Comparison of ENCODE assay signal across 18 cellular contexts in the genomic region with DNA sequence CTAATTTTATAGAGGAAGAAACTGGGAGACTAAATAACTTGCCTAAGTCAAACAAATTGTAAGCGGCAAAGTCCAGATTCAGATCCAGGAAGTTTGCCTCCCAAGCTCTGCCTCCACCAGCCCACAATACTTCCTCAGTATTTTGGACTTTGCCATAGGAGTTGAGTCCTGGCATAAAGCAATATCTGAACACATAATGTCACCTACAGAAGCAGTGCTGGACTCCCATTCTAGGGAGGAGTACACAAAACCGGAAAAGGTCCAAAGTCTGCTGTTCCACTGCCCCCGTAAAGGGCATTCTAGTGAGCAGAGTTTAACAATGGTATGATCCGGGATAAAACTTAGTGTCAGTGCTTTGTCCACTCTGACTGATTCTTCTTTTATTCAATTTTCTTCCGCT.
A peak's percentile ranks its signal among the peaks of the same experiment; 100 is the strongest.
DNase-seq lines count a peak whose midpoint lies in the region; ATAC-seq, FAIRE-seq and TF ChIP-seq lines count a peak whose summit lies in the region.
"Had no signal": no experiment of that assay in that cellular context is flagged by ENCODE, and none has a peak within 500 bp of the region (broad histone marks: within the 10 kb centered on the region; RNA-seq: fewer than 3 reads in every experiment).

No MANE protein-coding gene starts in this region.

- H3K27ac ChIP-seq in colonic mucosa = peak overlapping the region; percentile 71
- peak overlapping the region; percentile 22 for H3K27ac ChIP-seq in HepG2 (ENCODE audit: extremely low read length, insufficient read depth, low read length)
- H3K27ac ChIP-seq in mucosa of rectum (ENCODE audit: low read depth in 2 of 2, low read length in 2 of 2) = peak overlapping the region; percentile 76 to 79
- H3K27ac ChIP-seq in WERI-Rb-1 = no peak overlapping the region
- no peak overlapping the region for H3K27ac ChIP-seq in tibial artery
- no peak overlapping the region for H3K27ac ChIP-seq in mammary epithelial cell (ENCODE audit: insufficient read depth, low read depth, low read length)
- H3K27ac ChIP-seq: BLaER1 had no signal

- no TSS peak for BruUV-seq in HepG2 (replicated peaks; lab: Mats Ljungman, UMichigan)
- no TSS peak for BruUV-seq in mammary epithelial cell (replicated peaks; lab: Mats Ljungman, UMichigan)

- dilution Hi-C loops in mammary epithelial cell (cut with HindIII; ENCODE audit: low sequenced_read_pairs) = no loop called here

- intact Hi-C loops in colonic mucosa (cut with DNase I) = no loop called here
- intact Hi-C loops in HepG2 (cut with micrococcal nuclease; ENCODE audit: unreplicated experiment) = no loop called here
- intact Hi-C loops in tibial artery (cut with DNase I; ENCODE audit: low total_unique reads) = no loop called here
- intact Hi-C loops in mammary epithelial cell (cut with micrococcal nuclease) = no loop called here

- TF ChIP-seq RAD21 in HepG2 (CRISPR knock-in tag; IDR thresholded peaks at IDR 0.05) = no peak

- H3K27me3 ChIP-seq in colonic mucosa (no peaks in the 10 kb centered on the region), HepG2 (ENCODE audit: control insufficient read depth in 1 of 2, insufficient read depth in 2 of 2, low read length in 2 of 2) (0 out of 5 replicates have a peak, but pooled peaks cover 0 to 3% of the 10 kb centered on the region in 2 experiments), mucosa of rectum (ENCODE audit: control insufficient read depth in 2 of 2, insufficient read depth in 2 of 2, low read length in 2 of 2) (no peaks in the 10 kb centered on the region), WERI-Rb-1 (ENCODE audit: insufficient read depth, low read depth, severe bottlenecking) (no peaks in the 10 kb centered on the region), tibial artery (no peaks in the 10 kb centered on the region), mammary epithelial cell (ENCODE audit: insufficient read depth, low read length) (no peaks in the 10 kb centered on the region)
- H3K27me3 ChIP-seq: BLaER1 had no signal

- no peaks in the 10 kb centered on the region for H4K20me1 ChIP-seq in HepG2 (ENCODE audit: insufficient read depth, low read length)
- no peaks in the 10 kb centered on the region for H4K20me1 ChIP-seq in mammary epithelial cell (ENCODE audit: insufficient read depth, low read length)
- H4K20me1 ChIP-seq: BLaER1 had no signal

- CTCF ChIA-PET in HepG2 (lab: Yijun Ruan, JAX; ENCODE audit: low intra/inter-chr PET ratio, low total read pairs) (no interaction called here), mammary epithelial cell (lab: Charles Lee; ENCODE audit: low non-redundant PET) (no interaction called here)

- 13% methylated on average over 5 of the region's 5 CpGs for WGBS in HepG2 (ENCODE audit: low lambda C conversion rate)
- WGBS in mammary epithelial cell (ENCODE audit: low coverage, missing lambda C conversion rate) = 88% methylated on average over 5 of the region's 5 CpGs

- in situ Hi-C loops in HepG2 (cut with HindIII; ENCODE audit: extremely low pct_ligation_motif_present, low pct_unique_long_range_greater_than_20kb) = no loop called here
- in situ Hi-C loops in mammary epithelial cell (cut with MboI; ENCODE audit: low sequenced_read_pairs in 2 of 2) = no loop called here

- H3K9me3 ChIP-seq in colonic mucosa (no peaks in the 10 kb centered on the region), HepG2 (ENCODE audit: low read length) (no peaks in the 10 kb centered on the region), mucosa of rectum (ENCODE audit: control insufficient read depth in 2 of 2, low read length in 2 of 2) (no peaks in the 10 kb centered on the region), WERI-Rb-1 (ENCODE audit: severe bottlenecking) (no peaks in the 10 kb centered on the region), tibial artery (no peaks in the 10 kb centered on the region), mammary epithelial cell (replicated peaks; ENCODE audit: insufficient read depth, low read length) (no peaks in the 10 kb centered on the region)
- H3K9me3 ChIP-seq: BLaER1, Caco-2 had no signal

- peak overlapping the region; percentile 59 for H3K4me2 ChIP-seq in HepG2 (ENCODE audit: low read depth, low read length)
- H3K4me2 ChIP-seq in mammary epithelial cell (ENCODE audit: insufficient read depth, low read depth, low read length) = no peak overlapping the region
- H3K4me2 ChIP-seq: BLaER1 had no signal

- H2AFZ ChIP-seq in HepG2 (ENCODE audit: low read length) (no peak overlapping the region), mammary epithelial cell (ENCODE audit: low read depth, low read length) (no peak overlapping the region)

- peak; percentile 97 for FAIRE-seq in HepG2 (lab: Jason Lieb, UNC)
- FAIRE-seq: GM12892 had no signal

- peak; percentile 94 for ATAC-seq in HepG2
- ATAC-seq: HCT116 had no signal

- H3K36me3 ChIP-seq in colonic mucosa (no peaks in the 10 kb centered on the region), HepG2 (replicated peaks in 1 of 2; ENCODE audit: control insufficient read depth in 1 of 2, insufficient read depth in 2 of 2, low read length in 2 of 2) (no peaks in the 10 kb centered on the region), mucosa of rectum (ENCODE audit: control insufficient read depth in 2 of 2, insufficient read depth in 2 of 2, low read length in 2 of 2) (no peaks in the 10 kb centered on the region), WERI-Rb-1 (no peaks in the 10 kb centered on the region), tibial artery (no peaks in the 10 kb centered on the region), mammary epithelial cell (ENCODE audit: insufficient read depth, low read length) (no peaks in the 10 kb centered on the region)
- H3K36me3 ChIP-seq: BLaER1 had no signal

- no peak for TF ChIP-seq CTCF in colonic mucosa (IDR thresholded peaks at IDR 0.05)
- TF ChIP-seq CTCF in HepG2 (CRISPR knock-in tag; IDR thresholded peaks at IDR 0.05) = no peak
- TF ChIP-seq CTCF in WERI-Rb-1 (IDR thresholded peaks at IDR 0.05; ENCODE audit: low read depth, low read length) = no peak
- TF ChIP-seq CTCF in tibial artery (IDR thresholded peaks at IDR 0.05) = no peak
- TF ChIP-seq CTCF in mammary epithelial cell (conservative IDR thresholded peaks at IDR 0.05 in 1 of 2, IDR thresholded peaks at IDR 0.05 in 1 of 2; ENCODE audit: extremely low read depth in 1 of 2, insufficient read depth in 1 of 2, low read depth in 1 of 2, low read length in 2 of 2) = no peak

- H3K9ac ChIP-seq in colonic mucosa (ENCODE audit: low read depth in 2 of 2, low read length in 2 of 2) (no peak overlapping the region), HepG2 (ENCODE audit: insufficient read depth, low read depth, low read length) (no peak overlapping the region), mucosa of rectum (ENCODE audit: low read depth in 1 of 2, low read length in 2 of 2) (no peak overlapping the region), mammary epithelial cell (ENCODE audit: insufficient read depth, low read length) (no peak overlapping the region)
- H3K9ac ChIP-seq: BLaER1 had no signal

- DNase-seq in HT-29 (ENCODE audit: low spot score) (peak; percentile 30), colonic mucosa (peak; percentile 83), HepG2 (ENCODE audit: low spot score) (peak; percentile 88), WERI-Rb-1 (no peak), tibial artery (no peak), mammary epithelial cell (no peak)
- no peak for DNase-seq in activated T-cell treated with anti-CD3 and anti-CD28 coated beads, Interleukin-2, amount 50 U/mL, for 48 hours
- DNase-seq: 8988T; AML-193; Caco-2; CD8-positive, alpha-beta memory T cell; DND-41; GDM1; IMR-90 had no signal

- peak in 1 of 2 experiments; percentile 49; a peak in 1 of 4 replicates for TF ChIP-seq EP300 in HepG2 (IDR thresholded peaks at IDR 0.05; ENCODE audit: low read depth in 2 of 2, low read length in 2 of 2)
- TF ChIP-seq EP300 in HepG2 (CRISPR knock-in tag; IDR thresholded peaks at IDR 0.05; ENCODE audit: borderline replicate concordance) = no peak

- H3K4me3 ChIP-seq in colonic mucosa (no peak overlapping the region), HepG2 (replicated peaks in 1 of 3; ENCODE audit: insufficient read depth in 1 of 3, low read depth in 2 of 3, low read length in 3 of 3) (peak overlapping the region in 1 of 3 experiments; percentile 1; a peak in 1 of 6 replicates), mucosa of rectum (ENCODE audit: low read length in 2 of 2) (peak overlapping the region in 1 of 2 donors; percentile 36), WERI-Rb-1 (ENCODE audit: low read depth, low read length) (no peak overlapping the region), tibial artery (no peak overlapping the region), mammary epithelial cell (replicated peaks in 1 of 3; ENCODE audit: insufficient read depth in 1 of 3, low read depth in 2 of 3, low read length in 3 of 3) (no peak overlapping the region)
- H3K4me3 ChIP-seq: BLaER1 had no signal

- POLR2A ChIA-PET in HepG2 (lab: Yijun Ruan, JAX) = no interaction called here

- no peaks in the 10 kb centered on the region for H3K79me2 ChIP-seq in HepG2 (ENCODE audit: insufficient read depth, low read length)
- H3K79me2 ChIP-seq in mammary epithelial cell (ENCODE audit: insufficient read depth, low read length) = no peaks in the 10 kb centered on the region

- TF ChIP-seq POLR2A in HepG2 (IDR thresholded peaks at IDR 0.05; ENCODE audit: insufficient read depth in 1 of 2, low read depth in 2 of 2, low read length in 2 of 2) = no peak

- H3K4me1 ChIP-seq in colonic mucosa (no peaks in the 10 kb centered on the region), HepG2 (ENCODE audit: insufficient read depth, low read length) (peaks cover 36% of the 10 kb centered on the region), mucosa of rectum (ENCODE audit: control insufficient read depth in 2 of 2, insufficient read depth in 2 of 2, low read length in 2 of 2) (peaks cover 16 to 31% of the 10 kb centered on the region in 2 donors), tibial artery (no peaks in the 10 kb centered on the region), mammary epithelial cell (ENCODE audit: insufficient read depth, low read length) (no peaks in the 10 kb centered on the region)
- H3K4me1 ChIP-seq: BLaER1, Caco-2 had no signal

TF ChIP-seq in HepG2, 621 proteins besides CTCF, POLR2A, EP300 and RAD21 (continues in another document):
- TF ChIP-seq ARNT2 (CRISPR knock-in tag; IDR thresholded peaks at IDR 0.05; ENCODE audit: low read depth) = no peak
- TF ChIP-seq, protein P1, sequence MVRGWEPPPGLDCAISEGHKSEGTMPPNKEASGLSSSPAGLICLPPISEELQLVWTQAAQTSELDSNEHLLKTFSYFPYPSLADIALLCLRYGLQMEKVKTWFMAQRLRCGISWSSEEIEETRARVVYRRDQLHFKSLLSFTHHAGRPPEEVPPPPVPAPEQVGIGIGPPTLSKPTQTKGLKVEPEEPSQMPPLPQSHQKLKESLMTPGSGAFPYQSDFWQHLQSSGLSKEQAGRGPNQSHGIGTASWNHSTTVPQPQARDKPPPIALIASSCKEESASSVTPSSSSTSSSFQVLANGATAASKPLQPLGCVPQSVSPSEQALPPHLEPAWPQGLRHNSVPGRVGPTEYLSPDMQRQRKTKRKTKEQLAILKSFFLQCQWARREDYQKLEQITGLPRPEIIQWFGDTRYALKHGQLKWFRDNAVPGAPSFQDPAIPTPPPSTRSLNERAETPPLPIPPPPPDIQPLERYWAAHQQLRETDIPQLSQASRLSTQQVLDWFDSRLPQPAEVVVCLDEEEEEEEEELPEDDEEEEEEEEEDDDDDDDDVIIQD (CRISPR knock-in tag; IDR thresholded peaks at IDR 0.05; ENCODE audit: low read depth) = peak; percentile 76; the same call in 1 of the 2 replicates
- TF ChIP-seq RBFOX2 (IDR thresholded peaks at IDR 0.05; ENCODE audit: low read depth, low read length) = no peak
- TF ChIP-seq ZNF34 (CRISPR knock-in tag; IDR thresholded peaks at IDR 0.05; ENCODE audit: borderline replicate concordance) = no peak

Comparison
In these comparisons a context has a peak if more than half of its experiments do, and no peak if none do; other contexts are left out.
1. DNase-seq: peak in HT-29 (single experiment), colonic mucosa (single experiment) and HepG2 (single experiment); none in WERI-Rb-1 (single experiment), tibial artery (0 of 2), activated T-cell treated with anti-CD3 and anti-CD28 coated beads, Interleukin-2, amount 50 U/mL, for 48 hours (0 of 2) and mammary epithelial cell (single experiment).
2. H3K27ac ChIP-seq: peak in colonic mucosa (single experiment), HepG2 (single experiment) and mucosa of rectum (2 of 2); none in WERI-Rb-1 (single experiment), tibial artery (0 of 2) and mammary epithelial cell (single experiment).